Comparison of ENCODE assay signal across 8 cellular contexts in the genomic region with DNA sequence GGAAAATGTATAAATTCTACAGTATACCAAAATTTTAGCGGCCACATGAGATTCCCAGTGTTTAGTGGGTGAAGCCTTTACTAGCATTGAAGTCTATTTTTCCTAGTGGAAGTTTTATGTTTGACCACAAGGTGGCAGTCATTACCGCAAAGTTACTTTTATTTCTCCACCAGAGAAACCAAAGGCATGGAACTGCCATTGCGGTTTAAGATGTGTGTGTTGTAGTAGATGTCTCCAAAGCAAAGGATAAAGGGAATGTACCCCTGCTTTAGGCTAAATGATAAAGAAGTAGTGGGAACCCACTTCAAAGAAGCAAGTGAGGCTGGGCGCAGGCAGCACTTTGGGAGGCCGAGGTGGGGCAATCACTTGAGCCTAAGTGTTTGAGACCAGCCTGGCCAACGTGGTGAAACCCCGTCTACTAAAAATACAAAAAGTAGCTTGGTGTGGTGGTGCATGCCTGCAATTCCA.
DNase-seq lines count a peak whose midpoint lies in the region; ATAC-seq and TF ChIP-seq lines count a peak whose summit lies in the region.

No MANE protein-coding gene starts in this region.

- peak; percentile 86 for DNase-seq in activated CD4-positive, alpha-beta T cell treated with anti-CD3 and anti-CD28 coated beads, Interleukin-2, amount 10 ng/mL, durations not matched to agents 24 days and 14 days
- DNase-seq in activated CD4-positive, alpha-beta T cell treated with anti-CD3 and anti-CD28 coated beads, Interleukin-2, amount 50 U/mL, for 1 hour = no peak
- peak; percentile 74 for DNase-seq in NCI-H460 (ENCODE audit: extremely low read depth, low read depth)
- peak; percentile 63 for DNase-seq in germinal center (ENCODE audit: low spot score)
- DNase-seq in prostate gland (ENCODE audit: low spot score) = peak; percentile 71

- no peak overlapping the region for H3K27ac ChIP-seq in HEK293 (ENCODE audit: extremely low read depth, low read depth, low read length)
- peak overlapping the region in 1 of 2 donors; percentile 28 for H3K27ac ChIP-seq in prostate gland

- no peaks in the 10 kb centered on the region for H3K9me3 ChIP-seq in HEK293 (ENCODE audit: control insufficient read depth, insufficient read depth, low read depth, low read length)
- no peaks in the 10 kb centered on the region for H3K9me3 ChIP-seq in prostate gland

- H3K4me3 Mint-ChIP-seq in activated CD4-positive, alpha-beta T cell treated with anti-CD3 and anti-CD28 coated beads, Interleukin-2, amount 10 ng/mL, durations not matched to agents 24 days and 14 days = peak overlapping the region; percentile 28
- peak overlapping the region; percentile 70 for H3K4me3 Mint-ChIP-seq in activated T-helper 17 cell treated with anti-CD3 and anti-CD28 coated beads, Interleukin-2, amount 50 U/mL, for 72 hours

- peaks cover 0 to 21% of the 10 kb centered on the region in 2 experiments; a peak in 1 of 3 replicates for H3K36me3 ChIP-seq in HEK293 (ENCODE audit: control insufficient read depth in 2 of 2, insufficient read depth in 1 of 2, low read length in 2 of 2)
- peaks cover 0 to 4% of the 10 kb centered on the region in 2 donors for H3K36me3 ChIP-seq in prostate gland

- peak; percentile 56 for ATAC-seq in activated T-helper 17 cell treated with anti-CD3 and anti-CD28 coated beads, Interleukin-2, amount 50 U/mL, for 72 hours (replicated peaks)
- no peak for ATAC-seq in GM18511 (IDR thresholded peaks at IDR 0.05; ENCODE audit: unreplicated experiment)

- peaks cover 82% of the 10 kb centered on the region for H3K36me3 Mint-ChIP-seq in activated CD4-positive, alpha-beta T cell treated with anti-CD3 and anti-CD28 coated beads, Interleukin-2, amount 10 ng/mL, durations not matched to agents 24 days and 14 days (ENCODE audit: low read depth)
- peaks cover 100% of the 10 kb centered on the region for H3K36me3 Mint-ChIP-seq in activated T-helper 17 cell treated with anti-CD3 and anti-CD28 coated beads, Interleukin-2, amount 50 U/mL, for 72 hours (ENCODE audit: low read depth)

- TF ChIP-seq CTCF in HEK293 (tag by site-specific recombination; IDR thresholded peaks at IDR 0.05) = peak; percentile 40
- peak; percentile 85 to 94 (median 87) for TF ChIP-seq CTCF in prostate gland (IDR thresholded peaks at IDR 0.05)

- no peak for TF ChIP-seq POLR2A in prostate gland (IDR thresholded peaks at IDR 0.05)

- H3K4me3 ChIP-seq in HEK293 (ENCODE audit: low read depth, low read length) (no peak overlapping the region), prostate gland (no peak overlapping the region)

- H3K4me1 Mint-ChIP-seq in activated CD4-positive, alpha-beta T cell treated with anti-CD3 and anti-CD28 coated beads, Interleukin-2, amount 10 ng/mL, durations not matched to agents 24 days and 14 days = peaks cover 50% of the 10 kb centered on the region
- H3K4me1 Mint-ChIP-seq in activated T-helper 17 cell treated with anti-CD3 and anti-CD28 coated beads, Interleukin-2, amount 50 U/mL, for 72 hours = peaks cover 55% of the 10 kb centered on the region

- intact Hi-C loops in activated CD4-positive, alpha-beta T cell treated with anti-CD3 and anti-CD28 coated beads, Interleukin-2, amount 10 ng/mL, durations not matched to agents 24 days and 14 days (cut with micrococcal nuclease) = loop anchor here (1.0 to 2.0 kb wide), 3 partner anchors 269 to 665 kb away; no protein-coding TSS in a partner anchor
- intact Hi-C loops in prostate gland (cut with DNase I) = loop anchor here (1.0 to 5.0 kb wide), 2 partner anchors 265 to 375 kb away; no protein-coding TSS in a partner anchor

- H3K27me3 Mint-ChIP-seq in activated CD4-positive, alpha-beta T cell treated with anti-CD3 and anti-CD28 coated beads, Interleukin-2, amount 10 ng/mL, durations not matched to agents 24 days and 14 days = no peaks in the 10 kb centered on the region
- no peaks in the 10 kb centered on the region for H3K27me3 Mint-ChIP-seq in activated T-helper 17 cell treated with anti-CD3 and anti-CD28 coated beads, Interleukin-2, amount 50 U/mL, for 72 hours

- H3K27me3 ChIP-seq in prostate gland (replicated peaks; ENCODE audit: insufficient read depth) = no peaks in the 10 kb centered on the region

- peaks cover 4% of the 10 kb centered on the region for H3K9me3 Mint-ChIP-seq in activated CD4-positive, alpha-beta T cell treated with anti-CD3 and anti-CD28 coated beads, Interleukin-2, amount 10 ng/mL, durations not matched to agents 24 days and 14 days
- H3K9me3 Mint-ChIP-seq in activated T-helper 17 cell treated with anti-CD3 and anti-CD28 coated beads, Interleukin-2, amount 50 U/mL, for 72 hours = no peaks in the 10 kb centered on the region

- H3K4me1 ChIP-seq in HEK293 (ENCODE audit: control insufficient read depth, insufficient read depth, low read length) = peaks cover 10% of the 10 kb centered on the region
- H3K4me1 ChIP-seq in prostate gland (replicated peaks) = peaks cover 4% of the 10 kb centered on the region

- POLR2A ChIA-PET in HEK293 (lab: Yijun Ruan, JAX) = no interaction called here

- CTCF ChIA-PET in HEK293 (lab: Yijun Ruan, JAX) = interaction anchor here (0.7 to 3.5 kb wide), 16 partner anchors 8 to 471 kb away, joined by 3 to 67 read pairs (median 3); a partner anchor contains a TSS

- peak overlapping the region; percentile 91 for H3K27ac Mint-ChIP-seq in activated CD4-positive, alpha-beta T cell treated with anti-CD3 and anti-CD28 coated beads, Interleukin-2, amount 10 ng/mL, durations not matched to agents 24 days and 14 days
- H3K27ac Mint-ChIP-seq in activated T-helper 17 cell treated with anti-CD3 and anti-CD28 coated beads, Interleukin-2, amount 50 U/mL, for 72 hours = peak overlapping the region; percentile 89

- WGBS in prostate gland = 51% methylated on average over 7 of the region's 7 CpGs

TF ChIP-seq in HEK293, 187 proteins besides CTCF, POLR2A, EP300 and RAD21:
- TF ChIP-seq, protein P1, sequence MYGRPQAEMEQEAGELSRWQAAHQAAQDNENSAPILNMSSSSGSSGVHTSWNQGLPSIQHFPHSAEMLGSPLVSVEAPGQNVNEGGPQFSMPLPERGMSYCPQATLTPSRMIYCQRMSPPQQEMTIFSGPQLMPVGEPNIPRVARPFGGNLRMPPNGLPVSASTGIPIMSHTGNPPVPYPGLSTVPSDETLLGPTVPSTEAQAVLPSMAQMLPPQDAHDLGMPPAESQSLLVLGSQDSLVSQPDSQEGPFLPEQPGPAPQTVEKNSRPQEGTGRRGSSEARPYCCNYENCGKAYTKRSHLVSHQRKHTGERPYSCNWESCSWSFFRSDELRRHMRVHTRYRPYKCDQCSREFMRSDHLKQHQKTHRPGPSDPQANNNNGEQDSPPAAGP (tag by site-specific recombination; IDR thresholded peaks at IDR 0.05) = no peak
- TF ChIP-seq ZNF707 (tag by site-specific recombination; IDR thresholded peaks at IDR 0.05) (no peak), ZNF626 (tag by site-specific recombination; IDR thresholded peaks at IDR 0.05) (no peak), REPIN1 (tag by site-specific recombination; IDR thresholded peaks at IDR 0.05; ENCODE audit: low read depth) (no peak), ZNF596 (tag by site-specific recombination; IDR thresholded peaks at IDR 0.05) (no peak), ZNF10 (tag by site-specific recombination; IDR thresholded peaks at IDR 0.05) (0 out of 2 replicates have a peak, but pooled peaks have one; percentile 26), ZNF654 (tag by site-specific recombination; IDR thresholded peaks at IDR 0.05; ENCODE audit: low read depth) (peak; percentile 80)
- TF ChIP-seq, protein P2, sequence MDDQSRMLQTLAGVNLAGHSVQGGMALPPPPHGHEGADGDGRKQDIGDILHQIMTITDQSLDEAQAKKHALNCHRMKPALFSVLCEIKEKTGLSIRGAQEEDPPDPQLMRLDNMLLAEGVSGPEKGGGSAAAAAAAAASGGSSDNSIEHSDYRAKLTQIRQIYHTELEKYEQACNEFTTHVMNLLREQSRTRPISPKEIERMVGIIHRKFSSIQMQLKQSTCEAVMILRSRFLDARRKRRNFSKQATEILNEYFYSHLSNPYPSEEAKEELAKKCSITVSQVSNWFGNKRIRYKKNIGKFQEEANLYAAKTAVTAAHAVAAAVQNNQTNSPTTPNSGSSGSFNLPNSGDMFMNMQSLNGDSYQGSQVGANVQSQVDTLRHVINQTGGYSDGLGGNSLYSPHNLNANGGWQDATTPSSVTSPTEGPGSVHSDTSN (CRISPR knock-in tag; IDR thresholded peaks at IDR 0.05) = no peak
- TF ChIP-seq, protein P3, sequence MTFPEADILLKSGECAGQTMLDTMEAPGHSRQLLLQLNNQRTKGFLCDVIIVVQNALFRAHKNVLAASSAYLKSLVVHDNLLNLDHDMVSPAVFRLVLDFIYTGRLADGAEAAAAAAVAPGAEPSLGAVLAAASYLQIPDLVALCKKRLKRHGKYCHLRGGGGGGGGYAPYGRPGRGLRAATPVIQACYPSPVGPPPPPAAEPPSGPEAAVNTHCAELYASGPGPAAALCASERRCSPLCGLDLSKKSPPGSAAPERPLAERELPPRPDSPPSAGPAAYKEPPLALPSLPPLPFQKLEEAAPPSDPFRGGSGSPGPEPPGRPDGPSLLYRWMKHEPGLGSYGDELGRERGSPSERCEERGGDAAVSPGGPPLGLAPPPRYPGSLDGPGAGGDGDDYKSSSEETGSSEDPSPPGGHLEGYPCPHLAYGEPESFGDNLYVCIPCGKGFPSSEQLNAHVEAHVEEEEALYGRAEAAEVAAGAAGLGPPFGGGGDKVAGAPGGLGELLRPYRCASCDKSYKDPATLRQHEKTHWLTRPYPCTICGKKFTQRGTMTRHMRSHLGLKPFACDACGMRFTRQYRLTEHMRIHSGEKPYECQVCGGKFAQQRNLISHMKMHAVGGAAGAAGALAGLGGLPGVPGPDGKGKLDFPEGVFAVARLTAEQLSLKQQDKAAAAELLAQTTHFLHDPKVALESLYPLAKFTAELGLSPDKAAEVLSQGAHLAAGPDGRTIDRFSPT (tag by site-specific recombination; IDR thresholded peaks at IDR 0.05) = no peak
